Comparison of ENCODE assay signal across 8 cellular contexts in genomic region chr3:69306239-69307185, GRCh38.
DNase-seq lines count a peak whose midpoint lies in the region; ATAC-seq and TF ChIP-seq lines count a peak whose summit lies in the region.

No MANE protein-coding gene starts in this region.

- no peak overlapping the region for H3K4ac ChIP-seq in mesendoderm (ENCODE audit: low read depth, low read length)

- POLR2A ChIA-PET in BJ (lab: Charles Lee), result no interaction called here

- no peaks in the 10 kb centered on the region for H3K79me2 ChIP-seq in mesendoderm (ENCODE audit: control insufficient read depth, insufficient read depth, low read length)

- H2BK5ac ChIP-seq in mesendoderm (ENCODE audit: low read length), result no peak overlapping the region

- H3K36me3 ChIP-seq in BJ (ENCODE audit: control insufficient read depth, insufficient read depth, low read length), result no peaks in the 10 kb centered on the region
- H3K36me3 ChIP-seq in mesendoderm (ENCODE audit: control insufficient read depth, insufficient read depth, low read length), result no peaks in the 10 kb centered on the region

- peak overlapping the region in 1 of 2 donors; percentile 32 for H3K27ac Mint-ChIP-seq in effector memory CD8-positive, alpha-beta T cell

- no peak overlapping the region for H4K5ac ChIP-seq in mesendoderm (ENCODE audit: low read length)

- H3K4me1 Mint-ChIP-seq in effector memory CD8-positive, alpha-beta T cell (ENCODE audit: low read depth in 2 of 2), result peaks cover 6 to 8% of the 10 kb centered on the region in 2 donors

- no peak overlapping the region for H3K18ac ChIP-seq in mesendoderm (ENCODE audit: low read length)

- H2BK120ac ChIP-seq in mesendoderm (ENCODE audit: low read depth, low read length), result no peak overlapping the region

- no peak overlapping the region for H2AK5ac ChIP-seq in mesendoderm (ENCODE audit: low read length)

- ATAC-seq in GM19023 (IDR thresholded peaks at IDR 0.05; ENCODE audit: unreplicated experiment), result peak; percentile 96
- ATAC-seq in HG03139 (IDR thresholded peaks at IDR 0.05; ENCODE audit: unreplicated experiment), result peak; percentile 98
- peak; percentile 100 for ATAC-seq in effector memory CD8-positive, alpha-beta T cell (replicated peaks)

- no CpG with 5 or more reads among the region's 17 CpGs for WGBS in mesendoderm (ENCODE audit: extremely low coverage, insufficient coverage, low lambda C conversion rate)

- H3K79me1 ChIP-seq in mesendoderm (ENCODE audit: low read length), result no peaks in the 10 kb centered on the region

- H3K9ac ChIP-seq in mesendoderm (ENCODE audit: low read length), result no peak overlapping the region

- H3K4me3 Mint-ChIP-seq in effector memory CD8-positive, alpha-beta T cell, result no peak overlapping the region

- H3K4me2 ChIP-seq in mesendoderm (ENCODE audit: low read length), result no peak overlapping the region

- H3K27me3 ChIP-seq in BJ (ENCODE audit: control insufficient read depth, insufficient read depth, low read length), result no peaks in the 10 kb centered on the region
- no peaks in the 10 kb centered on the region for H3K27me3 ChIP-seq in mesendoderm (ENCODE audit: insufficient read depth, low read length, poor library complexity)

- no peaks in the 10 kb centered on the region for H3K36me3 Mint-ChIP-seq in effector memory CD8-positive, alpha-beta T cell (ENCODE audit: insufficient read depth)

- H3K4me3 ChIP-seq in BJ (ENCODE audit: low read depth, low read length), result no peak overlapping the region
- H3K4me3 ChIP-seq in mesendoderm (ENCODE audit: low read length), result no peak overlapping the region

- TF ChIP-seq CTCF in BJ (IDR thresholded peaks at IDR 0.05; ENCODE audit: insufficient read depth, low read depth, low read length), result peak; percentile 91

- peak overlapping the region; percentile 28 for H3K56ac ChIP-seq in mesendoderm (ENCODE audit: low read length)

- CTCF ChIA-PET in BJ (lab: Yijun Ruan, JAX), result interaction anchor here (0.6 to 11.1 kb wide), 34 partner anchors 9 to 694 kb away, joined by 3 to 225 read pairs (median 4); no protein-coding TSS in a partner anchor

- no peak overlapping the region for H3K23ac ChIP-seq in mesendoderm (ENCODE audit: low read length)

- H4K8ac ChIP-seq in mesendoderm (ENCODE audit: low read depth, low read length), result peak overlapping the region; percentile 39

- no peaks in the 10 kb centered on the region for H3K4me1 ChIP-seq in mesendoderm (ENCODE audit: control insufficient read depth, low read depth, low read length)

- H3K27me3 Mint-ChIP-seq in effector memory CD8-positive, alpha-beta T cell, result no peaks in the 10 kb centered on the region

- H3K9me3 Mint-ChIP-seq in effector memory CD8-positive, alpha-beta T cell, result no peaks in the 10 kb centered on the region

- DNase-seq in BJ (ENCODE audit: low read depth) (peak; percentile 54), NCI-H748 treated with DMSO at 0.1 percent for 48 hours (lab: John Stamatoyannopoulos, UW) (peak; percentile 23), mesendoderm (peak; percentile 86)
- peak; percentile 7 to 50 for DNase-seq in activated CD8-positive, alpha-beta memory T cell treated with anti-CD3 and anti-CD28 coated beads for 1 hour (ENCODE audit: extremely low read depth in 1 of 2, low read depth in 1 of 2)
- DNase-seq in effector memory CD8-positive, alpha-beta T cell, result peak; percentile 63 to 66 (median 63)
- peak; percentile 38 to 43 for DNase-seq in stimulated activated CD8-positive, alpha-beta memory T cell treated with anti-CD3 and anti-CD28 coated beads, Interleukin-2, amount 100 ng/mL, for 1 hour (ENCODE audit: low read depth in 2 of 2)

- H2BK15ac ChIP-seq in mesendoderm (replicated peaks; ENCODE audit: low read depth), result no peak overlapping the region

- no peak overlapping the region for H3K27ac ChIP-seq in mesendoderm (ENCODE audit: low read depth, low read length)

Comparison
In these comparisons a context has a peak if more than half of its experiments do, and no peak if none do; other contexts are left out.
1. DNase-seq: peak in every context shown above with its lines; median percentile 86 in mesendoderm; 63 in effector memory CD8-positive, alpha-beta T cell; 54 in BJ; 40 in stimulated activated CD8-positive, alpha-beta memory T cell treated with anti-CD3 and anti-CD28 coated beads, Interleukin-2, amount 100 ng/mL, for 1 hour; 28 in activated CD8-positive, alpha-beta memory T cell treated with anti-CD3 and anti-CD28 coated beads for 1 hour; 23 in NCI-H748 treated with DMSO at 0.1 percent for 48 hours.